Comparison of ENCODE assay signal across 11 cellular contexts in genomic region chr11:46330887-46331652, GRCh38. TPM values are rescaled to one million over a fixed set of nuclear protein-coding genes. Genes with fewer than 3 reads are reported as not detected.
DNase-seq lines count a peak whose midpoint lies in the region; ATAC-seq and TF ChIP-seq lines count a peak whose summit lies in the region.
"Had no signal": no experiment of that assay in that cellular context is flagged by ENCODE, and none has a peak within 500 bp of the region (broad histone marks: within the 10 kb centered on the region; RNA-seq: fewer than 3 reads in every experiment).

No MANE protein-coding gene starts in this region.

- no peak for TF ChIP-seq CTCF in hepatocyte (IDR thresholded peaks at IDR 0.05; ENCODE audit: poor library complexity)

- no peaks in the 10 kb centered on the region for H3K36me3 ChIP-seq in BLaER1
- H3K36me3 ChIP-seq in hepatocyte (replicated peaks; ENCODE audit: insufficient read depth, low read depth) = no peaks in the 10 kb centered on the region
- H3K36me3 ChIP-seq: pancreas, SJCRH30 had no signal

- peaks cover 59% of the 10 kb centered on the region for H3K4me1 Mint-ChIP-seq in activated T-cell treated with anti-CD3 and anti-CD28 coated beads, Interleukin-2, amount 50 U/mL, for 4 hours (ENCODE audit: low read depth)

- H3K4me3 Mint-ChIP-seq in activated T-cell treated with anti-CD3 and anti-CD28 coated beads, Interleukin-2, amount 50 U/mL, for 4 hours = peak overlapping the region; percentile 77

- no peak overlapping the region for H3K9ac ChIP-seq in BLaER1

- ATAC-seq in activated T-cell treated with anti-CD3 and anti-CD28 coated beads, Interleukin-2, amount 50 U/mL, for 4 hours = peak; percentile 76 to 79
- no peak for ATAC-seq in GM19455 (IDR thresholded peaks at IDR 0.05; ENCODE audit: unreplicated experiment)
- ATAC-seq in HG03175 (IDR thresholded peaks at IDR 0.05; ENCODE audit: unreplicated experiment) = no peak
- ATAC-seq: pancreas had no signal

- no peak overlapping the region for H2AFZ ChIP-seq in hepatocyte

- H3K9me2 ChIP-seq in hepatocyte (replicated peaks; ENCODE audit: insufficient read depth) = no peaks in the 10 kb centered on the region

- H3K27ac ChIP-seq in BLaER1 (no peak overlapping the region), hepatocyte (no peak overlapping the region)
- H3K27ac ChIP-seq: C4-2B, pancreas, SJCRH30 had no signal

- H3K9me3 ChIP-seq in BLaER1 = no peaks in the 10 kb centered on the region
- H3K9me3 ChIP-seq in hepatocyte (ENCODE audit: low read depth) = no peaks in the 10 kb centered on the region
- H3K9me3 ChIP-seq: pancreas, SJCRH30 had no signal

- H3K4me2 ChIP-seq in BLaER1 (peak overlapping the region; percentile 68), hepatocyte (peak overlapping the region; percentile 49)

- WGBS in hepatocyte (ENCODE audit: low lambda C conversion rate, missing lambda C conversion rate) = 38% methylated on average over 9 of the region's 9 CpGs

- H3K27me3 ChIP-seq in BLaER1 = peaks cover 94% of the 10 kb centered on the region
- H3K27me3 ChIP-seq in hepatocyte = peaks cover 56% of the 10 kb centered on the region

- H3K36me3 Mint-ChIP-seq in activated T-cell treated with anti-CD3 and anti-CD28 coated beads, Interleukin-2, amount 50 U/mL, for 4 hours (ENCODE audit: insufficient read depth) = no peaks in the 10 kb centered on the region

- peak; percentile 91 for DNase-seq in NCI-H69 (lab: John Stamatoyannopoulos, UW)
- DNase-seq in activated T-cell treated with anti-CD3 and anti-CD28 coated beads, Interleukin-2, amount 50 U/mL, for 4 hours = peak; percentile 34
- DNase-seq in hepatocyte (ENCODE audit: low spot score) = no peak
- DNase-seq in retina = no peak
- no peak for DNase-seq in GDM1 (lab: John Stamatoyannopoulos, UW)
- DNase-seq: pancreas had no signal

- H3K79me2 ChIP-seq in hepatocyte = no peaks in the 10 kb centered on the region

- H3K27me3 Mint-ChIP-seq in activated T-cell treated with anti-CD3 and anti-CD28 coated beads, Interleukin-2, amount 50 U/mL, for 4 hours (ENCODE audit: low read depth) = peaks cover 3% of the 10 kb centered on the region

- H3K4me3 ChIP-seq in BLaER1 (no peak overlapping the region), hepatocyte (no peak overlapping the region)
- H3K4me3 ChIP-seq: pancreas, SJCRH30 had no signal

- H4K20me1 ChIP-seq in BLaER1 (peaks cover 37% of the 10 kb centered on the region), hepatocyte (ENCODE audit: insufficient read depth, poor library complexity, severe bottlenecking) (no peaks in the 10 kb centered on the region)

- peaks cover 39% of the 10 kb centered on the region for H3K4me1 ChIP-seq in BLaER1
- peaks cover 9% of the 10 kb centered on the region for H3K4me1 ChIP-seq in hepatocyte (ENCODE audit: insufficient read depth)

- no peaks in the 10 kb centered on the region for H3K9me3 Mint-ChIP-seq in activated T-cell treated with anti-CD3 and anti-CD28 coated beads, Interleukin-2, amount 50 U/mL, for 4 hours

RNA-seq across cellular contexts. Expression of gene DGKZ, which starts 16.2 kb away (rescaled TPM):
- 100 to 1,000 TPM; 112 to 122 (median 118) TPM for total RNA-seq in activated T-cell treated with anti-CD3 and anti-CD28 coated beads, Interleukin-2, amount 50 U/mL, for 4 hours
- total RNA-seq in hepatocyte = 26.6 and 28.2 TPM in 2 replicates
- polyA plus RNA-seq in hepatocyte = 42.9 and 52.4 TPM in 2 replicates

RNA-seq across cellular contexts. Expression of gene MDK, which starts 50.4 kb away (rescaled TPM):
- 1 to 10 TPM; 2.1 to 3.0 (median 2.9) TPM for total RNA-seq in activated T-cell treated with anti-CD3 and anti-CD28 coated beads, Interleukin-2, amount 50 U/mL, for 4 hours
- total RNA-seq in hepatocyte = 515 and 562 TPM in 2 replicates
- 1,225 and 1,549 TPM in 2 replicates for polyA plus RNA-seq in hepatocyte

RNA-seq across cellular contexts. Expression of gene CREB3L1, which starts 53.6 kb away (rescaled TPM):
- total RNA-seq in activated T-cell treated with anti-CD3 and anti-CD28 coated beads, Interleukin-2, amount 50 U/mL, for 4 hours = under 1 TPM; 0.20 to 0.27 (median 0.26) TPM
- total RNA-seq in hepatocyte = 20.3 and 22.9 TPM in 2 replicates
- polyA plus RNA-seq in hepatocyte = 275 and 276 TPM in 2 replicates

Comparison
In these comparisons a context has a peak if more than half of its experiments do, and no peak if none do; other contexts are left out.
1. DNase-seq: peak in NCI-H69 (single experiment) and activated T-cell treated with anti-CD3 and anti-CD28 coated beads, Interleukin-2, amount 50 U/mL, for 4 hours (single experiment); none in hepatocyte (single experiment), retina (single experiment) and GDM1 (single experiment).
2. ATAC-seq: peak in activated T-cell treated with anti-CD3 and anti-CD28 coated beads, Interleukin-2, amount 50 U/mL, for 4 hours (2 of 2); none in GM19455 (single experiment) and HG03175 (single experiment).
3. RNA of gene MDK, which starts 50.4 kb away (total RNA-seq): 515 to 562 TPM in hepatocyte; 2.1 to 3.0 TPM in activated T-cell treated with anti-CD3 and anti-CD28 coated beads, Interleukin-2, amount 50 U/mL, for 4 hours; every median in the first group is over 100 times any median in the second.
4. RNA of gene CREB3L1, which starts 53.6 kb away (total RNA-seq): 20.3 to 22.9 TPM in hepatocyte; 0.20 to 0.27 TPM in activated T-cell treated with anti-CD3 and anti-CD28 coated beads, Interleukin-2, amount 50 U/mL, for 4 hours; every median in the first group is over 10 times any median in the second.